8 cellular contexts compared by ENCODE assay signal in the genomic region with DNA sequence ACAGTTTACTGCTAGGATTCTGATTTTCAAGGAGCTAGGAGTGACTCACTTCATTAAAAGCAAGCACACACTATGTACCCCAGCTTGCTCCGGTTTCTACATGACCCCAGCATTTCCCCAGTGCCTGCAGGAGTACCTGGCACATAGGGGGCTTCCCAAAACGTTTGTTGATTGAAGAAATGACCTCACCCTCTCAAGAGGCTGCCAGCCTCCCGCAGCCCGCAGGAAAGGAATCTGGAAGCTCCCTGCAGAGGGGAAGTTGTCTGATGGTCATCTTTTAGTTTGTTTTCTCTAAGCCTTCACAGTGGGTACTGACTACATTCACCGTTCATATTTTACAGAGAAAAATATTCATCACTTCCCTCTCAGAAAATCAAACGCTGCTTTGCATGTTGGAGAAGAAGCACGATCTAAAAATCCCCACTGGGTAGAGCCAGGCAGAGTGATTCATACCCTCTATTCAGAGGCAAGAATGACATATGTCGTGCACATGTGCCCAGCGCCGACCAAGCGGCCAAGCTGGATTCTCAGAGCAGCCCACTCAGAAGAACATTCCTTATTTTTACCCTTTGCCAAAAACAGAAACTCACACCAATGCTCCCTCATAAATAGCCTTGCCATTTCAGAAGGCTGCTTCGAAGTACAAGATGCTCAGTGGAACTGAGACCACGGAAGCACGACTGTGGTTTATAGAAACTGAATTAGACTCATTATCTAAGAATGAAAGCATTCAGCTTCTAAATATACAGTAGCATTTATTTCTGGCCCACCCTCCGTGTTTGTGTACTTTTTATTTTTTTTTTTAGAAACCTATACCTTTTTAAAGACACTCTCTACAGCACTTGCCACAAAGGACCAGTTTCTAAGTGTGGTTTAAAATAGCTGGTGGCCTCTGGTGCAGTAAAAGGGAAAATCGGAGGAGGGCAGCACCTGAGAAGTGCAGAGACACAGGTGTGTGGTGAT.
DNase-seq lines count a peak whose midpoint lies in the region; ATAC-seq, FAIRE-seq and TF ChIP-seq lines count a peak whose summit lies in the region.

No MANE protein-coding gene starts in this region.

- 49% methylated on average over 16 of the region's 16 CpGs for WGBS in heart right ventricle, 2 donors

- no peaks in the 10 kb centered on the region for H3K36me3 ChIP-seq in heart right ventricle

- H3K4me1 Mint-ChIP-seq in activated CD8-positive, alpha-beta T cell treated with anti-CD3 and anti-CD28 coated beads, Interleukin-2, amount 10 ng/mL, durations not matched to agents 7 days and 5 days (ENCODE audit: low read depth), result no peaks in the 10 kb centered on the region

- no peaks in the 10 kb centered on the region for H3K36me3 Mint-ChIP-seq in activated CD8-positive, alpha-beta T cell treated with anti-CD3 and anti-CD28 coated beads, Interleukin-2, amount 10 ng/mL, durations not matched to agents 7 days and 5 days (ENCODE audit: low read depth)

- H3K27me3 ChIP-seq in heart right ventricle, result no peaks in the 10 kb centered on the region
- H3K27me3 ChIP-seq in dorsolateral prefrontal cortex, result no peaks in the 10 kb centered on the region

- H3K27me3 Mint-ChIP-seq in activated CD8-positive, alpha-beta T cell treated with anti-CD3 and anti-CD28 coated beads, Interleukin-2, amount 10 ng/mL, durations not matched to agents 7 days and 5 days (ENCODE audit: low read depth), result no peaks in the 10 kb centered on the region

- no peak overlapping the region for H3K4me3 Mint-ChIP-seq in activated CD8-positive, alpha-beta T cell treated with anti-CD3 and anti-CD28 coated beads, Interleukin-2, amount 10 ng/mL, durations not matched to agents 7 days and 5 days

- no peak for FAIRE-seq in urothelium cell line (lab: Jason Lieb, UNC)

- DNase-seq in heart right ventricle (no peak), cardiac septum (ENCODE audit: low spot score) (no peak), dorsolateral prefrontal cortex (peak; percentile 8 to 86 (median 63)), urothelium cell line (ENCODE audit: low spot score) (peak; percentile 53), NCI-H2081 (lab: John Stamatoyannopoulos, UW) (no peak), COLO668 (lab: John Stamatoyannopoulos, UW; ENCODE audit: unreplicated experiment) (no peak)
- DNase-seq in activated CD8-positive, alpha-beta T cell treated with anti-CD3 and anti-CD28 coated beads, Interleukin-2, amount 10 ng/mL, durations not matched to agents 7 days and 5 days, result no peak

- POLR2A ChIA-PET in activated CD8-positive, alpha-beta T cell treated with anti-CD3 and anti-CD28 coated beads, Interleukin-2, amount 10 ng/mL, durations not matched to agents 7 days and 5 days (lab: Charles Lee), result no interaction called here

- H3K4me1 ChIP-seq in heart right ventricle, result peaks cover 2 to 34% (median 17%) of the 10 kb centered on the region in 9 donors

- H3K4me3 ChIP-seq in heart right ventricle (peak overlapping the region in 1 of 10 donors; percentile 20), dorsolateral prefrontal cortex (peak overlapping the region in 32 of 59 donors; percentile 1 to 56 (median 26))

- no peak overlapping the region for H3K27ac Mint-ChIP-seq in activated CD8-positive, alpha-beta T cell treated with anti-CD3 and anti-CD28 coated beads, Interleukin-2, amount 10 ng/mL, durations not matched to agents 7 days and 5 days

- ATAC-seq in heart right ventricle (peak in 6 of 8 donors; percentile 36 to 52 (median 46)), HG03103 (IDR thresholded peaks at IDR 0.05; ENCODE audit: low read depth, unreplicated experiment) (peak; percentile 69)
- no peak for ATAC-seq in activated CD8-positive, alpha-beta T cell treated with anti-CD3 and anti-CD28 coated beads, Interleukin-2, amount 10 ng/mL, durations not matched to agents 7 days and 5 days

- TF ChIP-seq CTCF in heart right ventricle (IDR thresholded peaks at IDR 0.05) (peak in 1 of 9 donors; percentile 15), dorsolateral prefrontal cortex (IDR thresholded peaks at IDR 0.05 in 54 of 56, conservative IDR thresholded peaks at IDR 0.05 in 2 of 56; ENCODE audit: low read depth in 1 of 56, partially characterized antibody in 56 of 56) (peak in 1 of 56 donors; percentile 7)

- intact Hi-C loops in heart right ventricle (cut with DNase I) (loop anchor here in 1 of 10 donors (10.0 kb wide), 1 partner anchor 119 kb away; no protein-coding TSS in a partner anchor), cardiac septum (cut with DNase I) (loop anchor here (5.0 to 10.0 kb wide), 3 partner anchors 111 to 271 kb away; no protein-coding TSS in a partner anchor), dorsolateral prefrontal cortex (cut with DNase I) (no loop called here)

- no peaks in the 10 kb centered on the region for H3K9me3 Mint-ChIP-seq in activated CD8-positive, alpha-beta T cell treated with anti-CD3 and anti-CD28 coated beads, Interleukin-2, amount 10 ng/mL, durations not matched to agents 7 days and 5 days (ENCODE audit: insufficient read depth)

- CTCF ChIA-PET in activated CD8-positive, alpha-beta T cell treated with anti-CD3 and anti-CD28 coated beads, Interleukin-2, amount 10 ng/mL, durations not matched to agents 7 days and 5 days (lab: Charles Lee), result no interaction called here

- peaks cover 0 to 10% (median 5%) of the 10 kb centered on the region in 11 donors for H3K9me3 ChIP-seq in heart right ventricle

- no peak overlapping the region for H3K27ac ChIP-seq in heart right ventricle
- H3K27ac ChIP-seq in dorsolateral prefrontal cortex, result peak overlapping the region in 44 of 59 donors; percentile 8 to 86 (median 56)

Comparison
In these comparisons a context has a peak if more than half of its experiments do, and no peak if none do; other contexts are left out.
1. DNase-seq: peak in dorsolateral prefrontal cortex (10 of 10) and urothelium cell line (single experiment); none in heart right ventricle (0 of 2), cardiac septum (single experiment), NCI-H2081 (0 of 2), COLO668 (single experiment) and activated CD8-positive, alpha-beta T cell treated with anti-CD3 and anti-CD28 coated beads, Interleukin-2, amount 10 ng/mL, durations not matched to agents 7 days and 5 days (single experiment).
2. H3K27ac ChIP-seq: peak in dorsolateral prefrontal cortex (44 of 59); none in heart right ventricle (0 of 10).